ENCODE assay signal across 8 cellular contexts in the genomic region with DNA sequence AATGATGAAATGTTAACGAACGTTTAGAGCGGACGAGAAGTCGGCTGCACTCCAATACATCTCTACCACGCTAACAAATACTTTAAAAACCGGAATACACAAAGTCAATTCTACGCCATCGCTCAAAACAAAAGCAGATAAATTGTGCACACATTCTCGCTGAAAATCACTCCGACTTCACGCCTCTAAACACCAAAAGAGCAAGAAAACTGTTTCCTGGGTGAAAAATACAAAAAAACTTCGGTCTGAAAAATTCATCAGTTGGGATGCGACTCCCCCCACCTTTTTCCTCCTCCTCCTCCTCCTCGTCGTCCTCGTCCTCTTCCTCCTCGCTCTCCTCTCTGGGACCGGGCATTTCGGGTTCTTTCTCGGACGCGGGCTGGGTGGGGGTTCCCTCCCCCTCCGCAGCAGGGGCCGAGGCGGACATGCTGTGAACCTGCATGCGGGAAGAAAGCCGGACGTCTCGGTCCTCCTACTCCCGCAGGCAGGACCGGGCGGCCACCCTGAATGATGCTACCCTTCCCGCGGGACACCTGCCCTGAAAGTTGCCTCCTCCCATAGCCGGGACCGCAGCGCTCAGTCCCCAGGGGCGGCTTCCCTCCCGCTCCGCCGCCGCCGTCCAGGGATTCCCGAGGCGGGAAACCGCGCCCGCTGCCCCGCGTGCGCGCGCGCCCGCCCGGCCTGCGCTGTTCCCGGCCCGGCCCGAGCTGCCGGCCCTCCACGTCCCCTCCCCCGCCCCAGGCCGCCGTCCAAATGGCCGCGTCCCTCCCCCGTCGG. TPM values are rescaled to one million over a fixed set of nuclear protein-coding genes. Genes with fewer than 3 reads are reported as not detected.
DNase-seq lines count a peak whose midpoint lies in the region; ATAC-seq, FAIRE-seq and TF ChIP-seq lines count a peak whose summit lies in the region.

No MANE protein-coding gene starts in this region.

- TF ChIP-seq EP300 in K562 (IDR thresholded peaks at IDR 0.05; ENCODE audit: low read length): no peak

- ATAC-seq in GM19025 (IDR thresholded peaks at IDR 0.05; ENCODE audit: low read depth, unreplicated experiment) (peak; percentile 27), HG03342 (IDR thresholded peaks at IDR 0.05; ENCODE audit: unreplicated experiment) (peak; percentile 5), K562 (peak; percentile 79)

- no peaks in the 10 kb centered on the region for H3K27me3 ChIP-seq in BLaER1 treated with 17β-estradiol and CSF1 and Interleukin-3, amounts not matched to agents 10 nM and 100 nM
- H3K27me3 ChIP-seq in K562 (ENCODE audit: control insufficient read depth in 2 of 2, insufficient read depth in 2 of 2, low read length in 2 of 2) (no peaks in the 10 kb centered on the region), iPS DF 6.9 (ENCODE audit: control insufficient read depth, insufficient read depth, low read length) (no peaks in the 10 kb centered on the region), rectal smooth muscle tissue (ENCODE audit: control insufficient read depth, insufficient read depth, low read length) (no peaks in the 10 kb centered on the region)

- intact Hi-C loops in K562 (cut with micrococcal nuclease): loop anchor here (1.0 to 5.0 kb wide), 3 partner anchors 106 to 556 kb away; a partner anchor contains a TSS

- DNase-seq in RPMI7951 (ENCODE audit: low read depth) (peak; percentile 68), K562 (ENCODE audit: extremely low read depth in 1 of 4, low spot score in 3 of 4) (peak; percentile 29 to 89 (median 87)), iPS DF 6.9 (ENCODE audit: low read depth, low spot score) (no peak), HK-2 (ENCODE audit: unreplicated experiment) (no peak)

- H3K9me3 ChIP-seq in BLaER1 treated with 17β-estradiol and CSF1 and Interleukin-3, amounts not matched to agents 10 nM and 100 nM (replicated peaks in 1 of 11): peaks cover 12 to 21% (median 18%) of the 10 kb centered on the region in 11 experiments
- H3K9me3 ChIP-seq in K562 (replicated peaks; ENCODE audit: control insufficient read depth, insufficient read depth, low read depth, low read length) (peaks cover 6% of the 10 kb centered on the region), iPS DF 6.9 (ENCODE audit: control insufficient read depth, insufficient read depth, low read length) (no peaks in the 10 kb centered on the region)

- in situ Hi-C loops in K562 (cut with MboI): no loop called here

- H3K9me1 ChIP-seq in K562 (ENCODE audit: control insufficient read depth, insufficient read depth, low read length): no peaks in the 10 kb centered on the region

- TF ChIP-seq RAD21 in K562 (CRISPR knock-in tag; conservative IDR thresholded peaks at IDR 0.05 in 1 of 2, IDR thresholded peaks at IDR 0.05 in 1 of 2): no peak; a peak in 1 of 4 replicates

- POLR2A ChIA-PET in K562 (lab: Yijun Ruan, JAX): interaction anchor here (0.8 to 2.3 kb wide), 6 partner anchors 9 to 672 kb away, joined by 3 to 14 read pairs (median 4); no protein-coding TSS in a partner anchor

- peak overlapping the region; percentile 93 to 99 (median 95) for H3K27ac ChIP-seq in BLaER1 treated with 17β-estradiol and CSF1 and Interleukin-3, amounts not matched to agents 10 nM and 100 nM
- H3K27ac ChIP-seq in K562 (ENCODE audit: extremely low read depth, low read depth, low read length) (peak overlapping the region; percentile 97), iPS DF 6.9 (ENCODE audit: low read length) (no peak overlapping the region), rectal smooth muscle tissue (ENCODE audit: low read depth, low read length) (peak overlapping the region; percentile 98)

- H3K36me3 ChIP-seq in BLaER1 treated with 17β-estradiol and CSF1 and Interleukin-3, amounts not matched to agents 10 nM and 100 nM: peaks cover 3 to 44% (median 29%) of the 10 kb centered on the region in 11 experiments; a peak in 20 of 22 replicates
- H3K36me3 ChIP-seq in K562 (ENCODE audit: control insufficient read depth, insufficient read depth, low read length) (peaks cover 40% of the 10 kb centered on the region), iPS DF 6.9 (ENCODE audit: control insufficient read depth, insufficient read depth, low read length) (no peaks in the 10 kb centered on the region), rectal smooth muscle tissue (ENCODE audit: control insufficient read depth, insufficient read depth, low read length) (no peaks in the 10 kb centered on the region)

- H3K4me3 ChIP-seq in BLaER1 treated with 17β-estradiol and CSF1 and Interleukin-3, amounts not matched to agents 10 nM and 100 nM: peak overlapping the region; percentile 83 to 97 (median 92)
- peak overlapping the region; percentile 92 for H3K4me3 ChIP-seq in K562
- peak overlapping the region; percentile 98 for H3K4me3 ChIP-seq in iPS DF 6.9 (ENCODE audit: low read length)
- H3K4me3 ChIP-seq in rectal smooth muscle tissue (ENCODE audit: low read length): peak overlapping the region; percentile 81

- H2AFZ ChIP-seq in K562 (ENCODE audit: low read depth, low read length): peak overlapping the region; percentile 81

- TF ChIP-seq CTCF in K562 (IDR thresholded peaks at IDR 0.05 in 2 of 3, conservative IDR thresholded peaks at IDR 0.05 in 1 of 3; ENCODE audit: insufficient read depth in 2 of 3, low read depth in 1 of 3, low read length in 3 of 3): no peak

- peak; percentile 67 for TF ChIP-seq POLR2A in K562 (conservative IDR thresholded peaks at IDR 0.05)

- H3K4me1 ChIP-seq in BLaER1 treated with 17β-estradiol and CSF1 and Interleukin-3, amounts not matched to agents 10 nM and 100 nM: peaks cover 42 to 55% (median 49%) of the 10 kb centered on the region in 10 experiments
- H3K4me1 ChIP-seq in K562 (replicated peaks in 1 of 2; ENCODE audit: control insufficient read depth in 2 of 2, insufficient read depth in 2 of 2, low read length in 2 of 2) (peaks cover 21 to 30% of the 10 kb centered on the region in 2 experiments), iPS DF 6.9 (ENCODE audit: control insufficient read depth, insufficient read depth, low read length) (peaks cover 2% of the 10 kb centered on the region; the same call in 1 of the 2 replicates), rectal smooth muscle tissue (ENCODE audit: control insufficient read depth, insufficient read depth, low read length) (peaks cover 4% of the 10 kb centered on the region)

- WGBS in K562 (ENCODE audit: insufficient coverage, low coverage, missing lambda C conversion rate): under 1% methylated on average over 58 of the region's 70 CpGs
- no CpG with 5 or more reads among the region's 70 CpGs for WGBS in iPS DF 6.9 (ENCODE audit: insufficient coverage, insufficient read length)

- FAIRE-seq in K562 (lab: Jason Lieb, UNC): no peak

- H3K9ac ChIP-seq in BLaER1 treated with 17β-estradiol and CSF1 and Interleukin-3, amounts not matched to agents 10 nM and 100 nM: peak overlapping the region; percentile 93 to 98 (median 97)
- H3K9ac ChIP-seq in K562 (ENCODE audit: insufficient read depth in 1 of 2, low read depth in 2 of 2, low read length in 2 of 2): peak overlapping the region; percentile 95 to 99
- H3K9ac ChIP-seq in rectal smooth muscle tissue (ENCODE audit: low read length): peak overlapping the region; percentile 61

- no TSS peak for BruUV-seq in K562 (replicated peaks; lab: Mats Ljungman, UMichigan)

- CTCF ChIA-PET in K562 (lab: Yijun Ruan, JAX; ENCODE audit: low intra/inter-chr PET ratio): interaction anchor here (0.8 to 0.9 kb wide), 2 partner anchors 240 to 664 kb away, joined by 3 read pairs; a partner anchor contains a TSS

- H3K79me2 ChIP-seq in K562 (ENCODE audit: control insufficient read depth, insufficient read depth, low read length): peaks cover 60% of the 10 kb centered on the region

- H4K20me1 ChIP-seq in BLaER1 treated with 17β-estradiol and CSF1 and Interleukin-3, amounts not matched to agents 10 nM and 100 nM: peaks cover 30 to 47% (median 42%) of the 10 kb centered on the region in 11 experiments
- H4K20me1 ChIP-seq in K562 (replicated peaks; ENCODE audit: control insufficient read depth, insufficient read depth, low read length): peaks cover 36% of the 10 kb centered on the region

- H3K4me2 ChIP-seq in BLaER1 treated with 17β-estradiol and CSF1 and Interleukin-3, amounts not matched to agents 10 nM and 100 nM: peak overlapping the region; percentile 76 to 96 (median 85)
- H3K4me2 ChIP-seq in K562 (ENCODE audit: insufficient read depth, low read length): peak overlapping the region; percentile 79

TF ChIP-seq in K562, 482 proteins besides CTCF, POLR2A, EP300 and RAD21 (continues in another document):
- TF ChIP-seq ETV1 (tag; conservative IDR thresholded peaks at IDR 0.05; ENCODE audit: low read depth) (no peak), RBM39 (optimal IDR thresholded peaks at IDR 0.05; ENCODE audit: low read depth, low read length) (peak; percentile 73), HIVEP1 (CRISPR knock-in tag; IDR thresholded peaks at IDR 0.05) (no peak), KDM1A (IDR thresholded peaks at IDR 0.05) (peak in 1 of 2 experiments; percentile 9; a peak in 1 of 4 replicates)

RNA-seq across cellular contexts. Expression of a gene that starts 0.6 kb away (rescaled TPM):
- total RNA-seq in RPMI7951 (2014; rRNA removed; shearing (Covaris generic)): 190 and 227 TPM in 2 replicates
- total RNA-seq in K562 (2011; cell fraction: chromatin; rRNA removed; ENCODE audit: low replicate concordance): 21.2 and 110 TPM in 2 replicates
- total RNA-seq in K562 (2011; cell fraction: nucleolus; rRNA removed): 20.5 and 22.8 TPM in 2 replicates
- 31.5 and 48.7 TPM in 2 replicates for total RNA-seq in K562 (2011; cell fraction: nucleoplasm; rRNA removed)
- total RNA-seq in K562 (2014; rRNA removed) (284 and 338 TPM in 2 replicates), K562 (2014; rRNA removed; fragmentation: Illumina TruSeq; extraction: Trizol) (239 and 276 TPM in 2 replicates), K562 (2015; rRNA removed; fragmentation: Illumina TruSeq; extraction: Trizol) (293 and 306 TPM in 2 replicates), K562 (2021) (171 and 181 TPM in 2 replicates)
- polyA plus RNA-seq in K562 (2011; rRNA removed) (104 and 155 TPM in 2 replicates), K562 (2014; fragmentation: Illumina TruSeq; extraction: Trizol) (205 and 279 TPM in 2 replicates), K562 (2014; fragmentation: Nextera tagmentation; extraction: Ambion mirVana) (10 to 100 TPM; 82.3 to 87.3 TPM), K562 (2014; rRNA removed) (160 and 184 TPM in 2 replicates)
- polyA plus RNA-seq in K562 (2011; cell fraction: cytosol; rRNA removed): 17.2 and 34.6 TPM in 2 replicates
- 25.4 and 30.2 TPM in 2 replicates for polyA plus RNA-seq in K562 (2011; cell fraction: nucleus; rRNA removed)
- 131 and 141 TPM in 2 replicates for polyA plus RNA-seq in K562 (2012)
- polyA minus RNA-seq in K562 (2011; rRNA and poly(A)+ RNA removed): 72.9 and 76.0 TPM in 2 replicates
- 70.9 and 74.1 TPM in 2 replicates for polyA minus RNA-seq in K562 (2011; cell fraction: cytosol; rRNA and poly(A)+ RNA removed)
- polyA minus RNA-seq in K562 (2011; cell fraction: nucleus; rRNA and poly(A)+ RNA removed): 34.7 and 48.3 TPM in 2 replicates

Comparison
In these comparisons a context has a peak if more than half of its experiments do, and no peak if none do; other contexts are left out.
1. ATAC-seq: peak in every context shown above with its lines; median percentile 79 in K562; 27 in GM19025; 5 in HG03342.
2. DNase-seq: peak in RPMI7951 (single experiment) and K562 (4 of 4); none in iPS DF 6.9 (single experiment) and HK-2 (single experiment).
3. Peak in every context shown above with its lines, with median percentiles within 50 percentile points of each other: H3K4me3 ChIP-seq and H3K9ac ChIP-seq.